ENCODE assay signal across 16 cellular contexts in the genomic region with DNA sequence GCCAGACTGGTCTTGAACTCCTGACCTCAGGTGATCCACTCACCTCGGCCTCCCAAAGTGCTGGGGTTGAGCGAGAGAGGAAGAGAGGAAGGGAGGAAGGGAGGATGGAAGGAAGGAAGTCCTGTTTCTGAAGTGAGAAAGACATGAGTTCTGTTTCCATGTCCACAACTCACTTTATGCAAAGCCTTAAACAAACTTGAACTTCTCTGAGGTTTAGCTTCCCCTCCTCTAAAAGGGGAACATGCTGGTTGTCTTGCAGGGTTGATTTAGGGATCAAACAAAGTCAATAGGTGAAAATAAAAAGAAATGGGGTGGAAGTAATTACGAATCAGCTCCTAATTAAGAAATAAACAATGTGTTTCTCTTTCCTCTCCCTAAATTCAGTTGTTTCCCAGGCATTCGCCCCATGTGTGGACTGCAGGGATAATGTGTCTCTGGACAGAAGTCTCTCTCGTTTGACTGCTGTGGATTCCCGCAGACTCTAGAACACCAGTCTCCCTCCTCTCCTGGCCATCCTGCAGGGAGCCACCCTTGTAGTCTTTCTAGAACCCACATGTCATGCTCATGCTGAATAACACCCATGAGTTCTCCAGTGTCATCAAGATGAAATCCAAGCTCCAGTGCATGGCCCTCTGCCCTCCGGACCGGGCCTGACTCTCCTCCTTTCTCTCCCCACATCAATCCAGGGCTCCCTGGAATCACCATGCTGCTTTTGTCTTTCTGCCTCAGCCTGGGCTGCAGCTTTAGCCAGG.
DNase-seq lines count a peak whose midpoint lies in the region; ATAC-seq and TF ChIP-seq lines count a peak whose summit lies in the region.
"Had no signal": no experiment of that assay in that cellular context is flagged by ENCODE, and none has a peak within 500 bp of the region (broad histone marks: within the 10 kb centered on the region; RNA-seq: fewer than 3 reads in every experiment).

No MANE protein-coding gene starts in this region.

- H3K4me3 ChIP-seq in adrenal gland: no peak overlapping the region
- no peak overlapping the region for H3K4me3 ChIP-seq in ascending aorta
- H3K4me3 ChIP-seq in mucosa of descending colon: no peak overlapping the region
- H3K4me3 ChIP-seq: GM23338, right lobe of liver, testis had no signal

- WGBS in adrenal gland, 4 donors: 88 to 92% (median 91%) methylated on average over 8 of the region's 8 CpGs

- TF ChIP-seq CTCF in adrenal gland (IDR thresholded peaks at IDR 0.05): no peak
- no peak for TF ChIP-seq CTCF in ascending aorta (IDR thresholded peaks at IDR 0.05)
- TF ChIP-seq CTCF in mucosa of descending colon (IDR thresholded peaks at IDR 0.05): no peak

- peaks cover 60% of the 10 kb centered on the region for H3K4me1 Mint-ChIP-seq in activated naive CD8-positive, alpha-beta T cell (ENCODE audit: low read depth)
- H3K4me1 Mint-ChIP-seq in activated naive CD8-positive, alpha-beta T cell treated with anti-CD3 and anti-CD28 coated beads for 36 hours: peaks cover 52% of the 10 kb centered on the region
- peaks cover 35% of the 10 kb centered on the region for H3K4me1 Mint-ChIP-seq in stimulated activated memory B cell treated with anti-CD40 and anti-IgM and Interleukin-4, amounts not matched to agents 10 μg/mL and 1 μg/mL and 100 μg/mL, for 72 hours

- no peaks in the 10 kb centered on the region for H3K9me3 Mint-ChIP-seq in activated naive CD8-positive, alpha-beta T cell (ENCODE audit: low read depth)
- H3K9me3 Mint-ChIP-seq in activated naive CD8-positive, alpha-beta T cell treated with anti-CD3 and anti-CD28 coated beads for 36 hours: peaks cover 2% of the 10 kb centered on the region
- H3K9me3 Mint-ChIP-seq in stimulated activated memory B cell treated with anti-CD40 and anti-IgM and Interleukin-4, amounts not matched to agents 10 μg/mL and 1 μg/mL and 100 μg/mL, for 72 hours: no peaks in the 10 kb centered on the region
- H3K9me3 Mint-ChIP-seq: activated T-cell treated with anti-CD3 and anti-CD28 coated beads, Interleukin-2, amount 50 U/mL, for 4 hours; GM23338 had no signal

- H3K36me3 Mint-ChIP-seq in activated naive CD8-positive, alpha-beta T cell: no peaks in the 10 kb centered on the region
- peaks cover 2% of the 10 kb centered on the region for H3K36me3 Mint-ChIP-seq in activated naive CD8-positive, alpha-beta T cell treated with anti-CD3 and anti-CD28 coated beads for 36 hours
- no peaks in the 10 kb centered on the region for H3K36me3 Mint-ChIP-seq in stimulated activated memory B cell treated with anti-CD40 and anti-IgM and Interleukin-4, amounts not matched to agents 10 μg/mL and 1 μg/mL and 100 μg/mL, for 72 hours

- peak overlapping the region; percentile 33 for H3K4me3 Mint-ChIP-seq in activated naive CD8-positive, alpha-beta T cell
- no peak overlapping the region for H3K4me3 Mint-ChIP-seq in activated naive CD8-positive, alpha-beta T cell treated with anti-CD3 and anti-CD28 coated beads for 36 hours
- H3K4me3 Mint-ChIP-seq in stimulated activated memory B cell treated with anti-CD40 and anti-IgM and Interleukin-4, amounts not matched to agents 10 μg/mL and 1 μg/mL and 100 μg/mL, for 72 hours: peak overlapping the region; percentile 57
- H3K4me3 Mint-ChIP-seq: GM23338 had no signal

- ATAC-seq in stimulated activated memory B cell treated with anti-CD40 and anti-IgM and Interleukin-4, amounts not matched to agents 10 μg/mL and 1 μg/mL and 100 μg/mL, for 72 hours: peak; percentile 57
- no peak for ATAC-seq in mucosa of descending colon
- ATAC-seq: GM23338 had no signal

- H3K36me3 ChIP-seq in adrenal gland (replicated peaks in 1 of 2) (no peaks in the 10 kb centered on the region), ascending aorta (no peaks in the 10 kb centered on the region), mucosa of descending colon (ENCODE audit: low read depth) (no peaks in the 10 kb centered on the region)
- H3K36me3 ChIP-seq: right lobe of liver had no signal

- H3K27ac Mint-ChIP-seq in activated naive CD8-positive, alpha-beta T cell: peak overlapping the region; percentile 64
- no peak overlapping the region for H3K27ac Mint-ChIP-seq in activated naive CD8-positive, alpha-beta T cell treated with anti-CD3 and anti-CD28 coated beads for 36 hours
- H3K27ac Mint-ChIP-seq in stimulated activated memory B cell treated with anti-CD40 and anti-IgM and Interleukin-4, amounts not matched to agents 10 μg/mL and 1 μg/mL and 100 μg/mL, for 72 hours: peak overlapping the region; percentile 71
- H3K27ac Mint-ChIP-seq: GM23338 had no signal

- TF ChIP-seq POLR2A in adrenal gland (IDR thresholded peaks at IDR 0.05): no peak

- H3K9me3 ChIP-seq in adrenal gland (replicated peaks in 1 of 3): peaks cover 0 to 4% (median 0%) of the 10 kb centered on the region in 3 donors
- H3K9me3 ChIP-seq in ascending aorta: peaks cover 0 to 8% of the 10 kb centered on the region in 2 donors
- H3K9me3 ChIP-seq in mucosa of descending colon: no peaks in the 10 kb centered on the region
- H3K9me3 ChIP-seq: right lobe of liver, testis had no signal

- no peaks in the 10 kb centered on the region for H3K27me3 ChIP-seq in adrenal gland
- H3K27me3 ChIP-seq in ascending aorta: no peaks in the 10 kb centered on the region
- H3K27me3 ChIP-seq: right lobe of liver, testis had no signal

- intact Hi-C loops in adrenal gland (cut with DNase I): no loop called here
- intact Hi-C loops in ascending aorta (cut with DNase I): no loop called here
- intact Hi-C loops in mucosa of descending colon (cut with DNase I, micrococcal nuclease): no loop called here

- no peaks in the 10 kb centered on the region for H3K27me3 Mint-ChIP-seq in activated naive CD8-positive, alpha-beta T cell
- no peaks in the 10 kb centered on the region for H3K27me3 Mint-ChIP-seq in activated naive CD8-positive, alpha-beta T cell treated with anti-CD3 and anti-CD28 coated beads for 36 hours
- H3K27me3 Mint-ChIP-seq in stimulated activated memory B cell treated with anti-CD40 and anti-IgM and Interleukin-4, amounts not matched to agents 10 μg/mL and 1 μg/mL and 100 μg/mL, for 72 hours: no peaks in the 10 kb centered on the region

- H3K27ac ChIP-seq in adrenal gland: peak overlapping the region in 4 of 5 donors; percentile 31 to 75 (median 64)
- H3K27ac ChIP-seq in ascending aorta: peak overlapping the region in 1 of 2 donors; percentile 9
- H3K27ac ChIP-seq: right lobe of liver had no signal

- H3K4me1 ChIP-seq in adrenal gland (replicated peaks in 1 of 2): peaks cover 10 to 20% of the 10 kb centered on the region in 2 donors
- peaks cover 0 to 10% of the 10 kb centered on the region in 2 donors for H3K4me1 ChIP-seq in ascending aorta
- H3K4me1 ChIP-seq in mucosa of descending colon (ENCODE audit: low read depth): no peaks in the 10 kb centered on the region
- H3K4me1 ChIP-seq: right lobe of liver had no signal

- no peak for DNase-seq in activated naive CD8-positive, alpha-beta T cell treated with anti-CD3 and anti-CD28 coated beads for 36 hours
- DNase-seq in MV-4-11 (lab: John Stamatoyannopoulos, UW) (peak; percentile 34), adrenal gland (no peak), NCI-H128 (lab: John Stamatoyannopoulos, UW; ENCODE audit: unreplicated experiment) (no peak), ascending aorta (ENCODE audit: low spot score in 2 of 2) (no peak), mucosa of descending colon (no peak)
- DNase-seq: cortex of kidney, DMS 273 treated with DMSO at 0.1 percent for 48 hours, NCI-H748 treated with DMSO at 0.1 percent for 48 hours, occipital lobe, right lobe of liver, testis had no signal
